ENCODE assay signal across 19 cellular contexts in genomic region chr12:54144738-54145137, GRCh38. TPM values are rescaled to one million over a fixed set of nuclear protein-coding genes. Genes with fewer than 3 reads are reported as not detected.
DNase-seq lines count a peak whose midpoint lies in the region; ATAC-seq, FAIRE-seq and TF ChIP-seq lines count a peak whose summit lies in the region.
"Had no signal": no experiment of that assay in that cellular context is flagged by ENCODE, and none has a peak within 500 bp of the region (broad histone marks: within the 10 kb centered on the region; RNA-seq: fewer than 3 reads in every experiment).

No MANE protein-coding gene starts in this region.

- FAIRE-seq in K562 (lab: Jason Lieb, UNC): no peak
- FAIRE-seq: A549, GM12878, HepG2 had no signal

- no peaks in the 10 kb centered on the region for H3K9me3 ChIP-seq in K562 (replicated peaks; ENCODE audit: control insufficient read depth, insufficient read depth, low read depth, low read length)
- H3K9me3 ChIP-seq: A549, BLaER1 had no signal

- TF ChIP-seq EP300 in K562 (IDR thresholded peaks at IDR 0.05; ENCODE audit: low read length): no peak

- TF ChIP-seq RAD21 in K562 (CRISPR knock-in tag; conservative IDR thresholded peaks at IDR 0.05 in 1 of 2, IDR thresholded peaks at IDR 0.05 in 1 of 2): no peak

- intact Hi-C loops in K562 (cut with micrococcal nuclease): no loop called here

- peak; percentile 24 for DNase-seq in activated effector memory CD4-positive, alpha-beta T cell treated with anti-CD3 and anti-CD28 coated beads, Interleukin-2, amount 50 U/mL, for 16 hours
- DNase-seq in activated effector memory CD4-positive, alpha-beta T cell treated with Interleukin-2 at 50 U/mL for 16 hours: no peak
- DNase-seq in K562 (ENCODE audit: extremely low read depth in 1 of 4, low spot score in 3 of 4) (no peak), 8988T (no peak)
- DNase-seq in stimulated activated effector memory CD8-positive, alpha-beta T cell treated with anti-CD3 and anti-CD28 coated beads, Interleukin-12 subunit alpha, Interleukin-12 subunit beta, amount 100 ng/mL, for 72 hours (ENCODE audit: low spot score in 2 of 2): no peak
- DNase-seq: CD4-positive, alpha-beta memory T cell; DMS53; DND-41; EL; GOT3; H7 had no signal

- no peak for TF ChIP-seq POLR2A in K562 (conservative IDR thresholded peaks at IDR 0.05)

- no peaks in the 10 kb centered on the region for H3K36me3 Mint-ChIP-seq in stimulated activated effector memory CD8-positive, alpha-beta T cell treated with anti-CD3 and anti-CD28 coated beads, Interleukin-12 subunit alpha, Interleukin-12 subunit beta, amount 100 ng/mL, for 72 hours
- H3K36me3 Mint-ChIP-seq: CD14-positive monocyte; CD4-positive, alpha-beta memory T cell; IgD-negative memory B cell had no signal

- no peak overlapping the region for H3K4me2 ChIP-seq in K562 (ENCODE audit: insufficient read depth, low read length)
- H3K4me2 ChIP-seq: A549, BLaER1 had no signal

- ATAC-seq in K562 (no peak), HG03175 (IDR thresholded peaks at IDR 0.05; ENCODE audit: unreplicated experiment) (no peak)
- ATAC-seq in stimulated activated effector memory CD8-positive, alpha-beta T cell treated with anti-CD3 and anti-CD28 coated beads, Interleukin-12 subunit alpha, Interleukin-12 subunit beta, amount 100 ng/mL, for 72 hours: no peak
- ATAC-seq: A549, GM12878, HCT116, HepG2 had no signal

- no peaks in the 10 kb centered on the region for H3K36me3 ChIP-seq in K562 (ENCODE audit: control insufficient read depth, insufficient read depth, low read length)
- H3K36me3 ChIP-seq: BLaER1 had no signal

- no peaks in the 10 kb centered on the region for H3K4me1 Mint-ChIP-seq in stimulated activated effector memory CD8-positive, alpha-beta T cell treated with anti-CD3 and anti-CD28 coated beads, Interleukin-12 subunit alpha, Interleukin-12 subunit beta, amount 100 ng/mL, for 72 hours
- H3K4me1 Mint-ChIP-seq: CD14-positive monocyte; CD4-positive, alpha-beta memory T cell had no signal

- H3K4me3 ChIP-seq in K562: no peak overlapping the region
- H3K4me3 ChIP-seq: A549, BLaER1, GM12878 had no signal

- CTCF ChIA-PET in K562 (lab: Yijun Ruan, JAX; ENCODE audit: low intra/inter-chr PET ratio): no interaction called here

- H3K9me1 ChIP-seq in K562 (ENCODE audit: control insufficient read depth, insufficient read depth, low read length): no peaks in the 10 kb centered on the region

- TF ChIP-seq CTCF in K562 (IDR thresholded peaks at IDR 0.05 in 2 of 3, conservative IDR thresholded peaks at IDR 0.05 in 1 of 3; ENCODE audit: insufficient read depth in 2 of 3, low read depth in 1 of 3, low read length in 3 of 3): no peak

- no TSS peak for BruUV-seq in K562 (replicated peaks; lab: Mats Ljungman, UMichigan)

- no peak overlapping the region for H3K4me3 Mint-ChIP-seq in stimulated activated effector memory CD8-positive, alpha-beta T cell treated with anti-CD3 and anti-CD28 coated beads, Interleukin-12 subunit alpha, Interleukin-12 subunit beta, amount 100 ng/mL, for 72 hours
- H3K4me3 Mint-ChIP-seq: CD14-positive monocyte, IgD-negative memory B cell had no signal

- H3K9me3 Mint-ChIP-seq in stimulated activated effector memory CD8-positive, alpha-beta T cell treated with anti-CD3 and anti-CD28 coated beads, Interleukin-12 subunit alpha, Interleukin-12 subunit beta, amount 100 ng/mL, for 72 hours: no peaks in the 10 kb centered on the region
- H3K9me3 Mint-ChIP-seq: CD4-positive, alpha-beta memory T cell; IgD-negative memory B cell had no signal

- no peaks in the 10 kb centered on the region; the same call in none of the 2 replicates for H4K20me1 ChIP-seq in K562 (replicated peaks; ENCODE audit: control insufficient read depth, insufficient read depth, low read length)

- H3K9ac ChIP-seq in K562 (ENCODE audit: insufficient read depth in 1 of 2, low read depth in 2 of 2, low read length in 2 of 2): no peak overlapping the region
- H3K9ac ChIP-seq: BLaER1 had no signal

- no peaks in the 10 kb centered on the region for H3K4me1 ChIP-seq in K562 (replicated peaks in 1 of 2; ENCODE audit: control insufficient read depth in 2 of 2, insufficient read depth in 2 of 2, low read length in 2 of 2)
- H3K4me1 ChIP-seq: A549, BLaER1 had no signal

- H3K27ac Mint-ChIP-seq in stimulated activated effector memory CD8-positive, alpha-beta T cell treated with anti-CD3 and anti-CD28 coated beads, Interleukin-12 subunit alpha, Interleukin-12 subunit beta, amount 100 ng/mL, for 72 hours: peak overlapping the region; percentile 51
- H3K27ac Mint-ChIP-seq: CD14-positive monocyte; CD4-positive, alpha-beta memory T cell had no signal

- H3K27me3 ChIP-seq in K562 (ENCODE audit: control insufficient read depth in 2 of 2, insufficient read depth in 2 of 2, low read length in 2 of 2): peaks cover 4 to 51% of the 10 kb centered on the region in 2 experiments; a peak in 4 of 5 replicates

- no peaks in the 10 kb centered on the region for H3K79me2 ChIP-seq in K562 (ENCODE audit: control insufficient read depth, insufficient read depth, low read length)

- H2AFZ ChIP-seq in K562 (ENCODE audit: low read depth, low read length): no peak overlapping the region

- H3K27ac ChIP-seq in K562 (ENCODE audit: extremely low read depth, low read depth, low read length): no peak overlapping the region
- H3K27ac ChIP-seq: A549, BLaER1 had no signal

- in situ Hi-C loops in K562 (cut with MboI): no loop called here

- POLR2A ChIA-PET in K562 (lab: Yijun Ruan, JAX): interaction anchor here (0.6 kb wide), 1 partner anchor 350 kb away, joined by 4 read pairs; no protein-coding TSS in a partner anchor

- 15% methylated on average over 4 of the region's 4 CpGs for WGBS in K562 (ENCODE audit: insufficient coverage, low coverage, missing lambda C conversion rate)

TF ChIP-seq in K562, 482 proteins besides CTCF, POLR2A, EP300 and RAD21:
- TF ChIP-seq NFIX (CRISPR knock-in tag; IDR thresholded peaks at IDR 0.05; ENCODE audit: low read depth): peak; percentile 31; the same call in 1 of the 2 replicates
- no peak for TF ChIP-seq ZNF311 (CRISPR knock-in tag; IDR thresholded peaks at IDR 0.05)
- TF ChIP-seq SMARCA4 (IDR thresholded peaks at IDR 0.05): no peak
- peak; percentile 95 for TF ChIP-seq NFIC (IDR thresholded peaks at IDR 0.05)
- TF ChIP-seq PRPF4 (IDR thresholded peaks at IDR 0.05; ENCODE audit: insufficient read depth, low read depth, low read length, poor library complexity, severe bottlenecking): no peak
- no peak for TF ChIP-seq MCM7 (IDR thresholded peaks at IDR 0.05)

RNA-seq across cellular contexts. Expression of gene SMUG1, which starts 44.0 kb away (rescaled TPM):
- total RNA-seq in K562 (2011; cell fraction: chromatin; rRNA removed; ENCODE audit: low replicate concordance): 77.0 and 130 TPM in 2 replicates
- 72.5 and 74.4 TPM in 2 replicates for total RNA-seq in K562 (2011; cell fraction: nucleolus; rRNA removed)
- 82.6 and 125 TPM in 2 replicates for total RNA-seq in K562 (2011; cell fraction: nucleoplasm; rRNA removed)
- total RNA-seq in K562 (2014; rRNA removed) (56.4 and 76.2 TPM in 2 replicates), K562 (2014; rRNA removed; fragmentation: Illumina TruSeq; extraction: Trizol) (29.7 and 38.1 TPM in 2 replicates), K562 (2015; rRNA removed; fragmentation: Illumina TruSeq; extraction: Trizol) (42.5 and 48.4 TPM in 2 replicates), K562 (2021) (39.4 and 42.4 TPM in 2 replicates)
- polyA plus RNA-seq in K562 (2011; rRNA removed) (46.7 and 52.4 TPM in 2 replicates), K562 (2014; fragmentation: Illumina TruSeq; extraction: Trizol) (49.8 and 55.3 TPM in 2 replicates), K562 (2014; fragmentation: Nextera tagmentation; extraction: Ambion mirVana) (100 to 1,000 TPM; 106 to 117 TPM), K562 (2014; rRNA removed) (56.6 and 84.5 TPM in 2 replicates)
- polyA plus RNA-seq in K562 (2011; cell fraction: cytosol; rRNA removed): 63.4 and 94.3 TPM in 2 replicates
- 52.4 and 68.5 TPM in 2 replicates for polyA plus RNA-seq in K562 (2011; cell fraction: nucleus; rRNA removed)
- polyA plus RNA-seq in K562 (2012): 46.0 and 46.7 TPM in 2 replicates
- polyA minus RNA-seq in K562 (2011; rRNA and poly(A)+ RNA removed): 28.5 and 29.1 TPM in 2 replicates
- polyA minus RNA-seq in K562 (2011; cell fraction: cytosol; rRNA and poly(A)+ RNA removed): 15.2 and 20.5 TPM in 2 replicates
- 27.1 and 36.1 TPM in 2 replicates for polyA minus RNA-seq in K562 (2011; cell fraction: nucleus; rRNA and poly(A)+ RNA removed)
